Comparison of ENCODE assay signal across 20 cellular contexts in the genomic region with DNA sequence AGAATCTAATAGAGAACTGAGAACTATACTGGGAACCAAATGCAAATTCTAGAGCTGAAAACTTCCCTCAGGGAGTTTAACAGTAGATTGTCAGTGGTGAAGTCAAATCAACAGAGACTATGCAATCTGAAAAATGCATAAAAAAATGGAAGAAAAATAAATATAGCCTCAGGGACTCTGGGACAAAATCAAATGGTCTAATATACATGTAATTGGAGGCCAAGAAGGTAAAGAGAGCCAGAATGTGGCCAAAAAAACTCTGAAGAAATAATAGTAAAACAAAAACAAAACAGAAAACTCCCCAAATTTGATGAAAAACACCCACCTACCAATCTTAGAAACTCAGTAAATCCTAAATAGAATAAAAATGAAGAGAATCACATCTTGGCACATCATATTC. TPM values are rescaled to one million over a fixed set of nuclear protein-coding genes. Genes with fewer than 3 reads are reported as not detected.
DNase-seq lines count a peak whose midpoint lies in the region; ATAC-seq, FAIRE-seq and TF ChIP-seq lines count a peak whose summit lies in the region.
"Had no signal": no experiment of that assay in that cellular context is flagged by ENCODE, and none has a peak within 500 bp of the region (broad histone marks: within the 10 kb centered on the region; RNA-seq: fewer than 3 reads in every experiment).

No MANE protein-coding gene starts in this region.

- H3K27ac ChIP-seq in HEK293 (ENCODE audit: extremely low read depth, low read depth, low read length) (no peak overlapping the region), K562 (ENCODE audit: extremely low read depth, low read depth, low read length) (no peak overlapping the region), heart left ventricle (no peak overlapping the region)
- H3K27ac ChIP-seq: 22Rv1; A549; BLaER1 treated with 17β-estradiol and CSF1 and Interleukin-3, amounts not matched to agents 10 nM and 100 nM; C4-2B had no signal

- POLR2A ChIA-PET in HEK293 (lab: Yijun Ruan, JAX), result no interaction called here
- POLR2A ChIA-PET in K562 (lab: Yijun Ruan, JAX), result interaction anchor here (3.2 kb wide), 1 partner anchor 10 kb away, joined by 18 read pairs; no protein-coding TSS in a partner anchor

- H3K4me1 Mint-ChIP-seq in T-helper 17 cell, result peaks cover 13% of the 10 kb centered on the region
- H3K4me1 Mint-ChIP-seq: B cell had no signal

- no peaks in the 10 kb centered on the region for H3K9me1 ChIP-seq in K562 (ENCODE audit: control insufficient read depth, insufficient read depth, low read length)

- ATAC-seq in T-helper 17 cell (no peak), K562 (no peak), heart left ventricle (no peak), HG03521 (IDR thresholded peaks at IDR 0.05; ENCODE audit: unreplicated experiment) (no peak)
- ATAC-seq: A549; CD8-positive, alpha-beta T cell had no signal

- no peak overlapping the region for H3K4me3 Mint-ChIP-seq in T-helper 17 cell
- H3K4me3 Mint-ChIP-seq: B cell; CD4-positive, alpha-beta T cell; CD8-positive, alpha-beta T cell had no signal

- CTCF ChIA-PET in HEK293 (lab: Yijun Ruan, JAX) (no interaction called here), K562 (lab: Yijun Ruan, JAX; ENCODE audit: low intra/inter-chr PET ratio) (no interaction called here)

- BruUV-seq in K562 (replicated peaks; lab: Mats Ljungman, UMichigan), result no TSS peak

- H3K4me2 ChIP-seq in K562 (ENCODE audit: insufficient read depth, low read length), result no peak overlapping the region
- H3K4me2 ChIP-seq: A549; BLaER1 treated with 17β-estradiol and CSF1 and Interleukin-3, amounts not matched to agents 10 nM and 100 nM had no signal

- H2AFZ ChIP-seq in K562 (ENCODE audit: low read depth, low read length), result no peak overlapping the region

- H3K9ac ChIP-seq in K562 (ENCODE audit: insufficient read depth in 1 of 2, low read depth in 2 of 2, low read length in 2 of 2), result no peak overlapping the region
- H3K9ac ChIP-seq: BLaER1 treated with 17β-estradiol and CSF1 and Interleukin-3, amounts not matched to agents 10 nM and 100 nM had no signal

- intact Hi-C loops in K562 (cut with micrococcal nuclease) (no loop called here), heart left ventricle (cut with DNase I) (no loop called here)

- no peaks in the 10 kb centered on the region for H4K20me1 ChIP-seq in K562 (replicated peaks; ENCODE audit: control insufficient read depth, insufficient read depth, low read length)
- H4K20me1 ChIP-seq: BLaER1 treated with 17β-estradiol and CSF1 and Interleukin-3, amounts not matched to agents 10 nM and 100 nM had no signal

- H3K27me3 ChIP-seq in K562 (ENCODE audit: control insufficient read depth in 2 of 2, insufficient read depth in 2 of 2, low read length in 2 of 2) (no peaks in the 10 kb centered on the region), heart left ventricle (no peaks in the 10 kb centered on the region)
- H3K27me3 ChIP-seq: BLaER1 treated with 17β-estradiol and CSF1 and Interleukin-3, amounts not matched to agents 10 nM and 100 nM had no signal

- no peaks in the 10 kb centered on the region for H3K79me2 ChIP-seq in K562 (ENCODE audit: control insufficient read depth, insufficient read depth, low read length)

- H3K27ac Mint-ChIP-seq in T-helper 17 cell, result peak overlapping the region; percentile 8
- H3K27ac Mint-ChIP-seq: B cell; CD4-positive, alpha-beta T cell; CD8-positive, alpha-beta T cell had no signal

- H3K4me3 ChIP-seq in HEK293 (ENCODE audit: low read depth, low read length) (no peak overlapping the region), K562 (no peak overlapping the region), heart left ventricle (no peak overlapping the region)
- H3K4me3 ChIP-seq: A549; BLaER1 treated with 17β-estradiol and CSF1 and Interleukin-3, amounts not matched to agents 10 nM and 100 nM had no signal

- H3K36me3 Mint-ChIP-seq in T-helper 17 cell (ENCODE audit: low read depth), result peaks cover 23% of the 10 kb centered on the region

- no peak for TF ChIP-seq RAD21 in K562 (CRISPR knock-in tag; conservative IDR thresholded peaks at IDR 0.05 in 1 of 2, IDR thresholded peaks at IDR 0.05 in 1 of 2)

- no peaks in the 10 kb centered on the region for H3K9me3 ChIP-seq in HEK293 (ENCODE audit: control insufficient read depth, insufficient read depth, low read depth, low read length)
- H3K9me3 ChIP-seq in T-helper 17 cell (ENCODE audit: control insufficient read depth, low read length, poor library complexity, severe bottlenecking), result peaks cover 6% of the 10 kb centered on the region
- H3K9me3 ChIP-seq in K562 (replicated peaks; ENCODE audit: control insufficient read depth, insufficient read depth, low read depth, low read length), result no peaks in the 10 kb centered on the region
- peaks cover 0 to 14% (median 4%) of the 10 kb centered on the region in 12 donors for H3K9me3 ChIP-seq in heart left ventricle

- TF ChIP-seq CTCF in HEK293 (tag by site-specific recombination; IDR thresholded peaks at IDR 0.05), result no peak
- TF ChIP-seq CTCF in K562 (IDR thresholded peaks at IDR 0.05 in 2 of 3, conservative IDR thresholded peaks at IDR 0.05 in 1 of 3; ENCODE audit: insufficient read depth in 2 of 3, low read depth in 1 of 3, low read length in 3 of 3), result no peak
- TF ChIP-seq CTCF in heart left ventricle (IDR thresholded peaks at IDR 0.05), result no peak

- in situ Hi-C loops in K562 (cut with MboI), result no loop called here

- H3K4me1 ChIP-seq in HEK293 (ENCODE audit: control insufficient read depth, insufficient read depth, low read length) (no peaks in the 10 kb centered on the region), K562 (replicated peaks in 1 of 2; ENCODE audit: control insufficient read depth in 2 of 2, insufficient read depth in 2 of 2, low read length in 2 of 2) (no peaks in the 10 kb centered on the region), heart left ventricle (peaks cover 0 to 26% (median 5%) of the 10 kb centered on the region in 12 donors)
- H3K4me1 ChIP-seq: A549 had no signal

- TF ChIP-seq EP300 in K562 (IDR thresholded peaks at IDR 0.05; ENCODE audit: low read length), result no peak

- peaks cover 45 to 93% of the 10 kb centered on the region in 2 experiments for H3K36me3 ChIP-seq in HEK293 (ENCODE audit: control insufficient read depth in 2 of 2, insufficient read depth in 1 of 2, low read length in 2 of 2)
- peaks cover 52% of the 10 kb centered on the region for H3K36me3 ChIP-seq in K562 (ENCODE audit: control insufficient read depth, insufficient read depth, low read length)
- peaks cover 0 to 100% (median 93%) of the 10 kb centered on the region in 9 donors for H3K36me3 ChIP-seq in heart left ventricle

- TF ChIP-seq POLR2A in K562 (conservative IDR thresholded peaks at IDR 0.05), result no peak
- TF ChIP-seq POLR2A in heart left ventricle (IDR thresholded peaks at IDR 0.05), result no peak

- H3K27me3 Mint-ChIP-seq in T-helper 17 cell, result no peaks in the 10 kb centered on the region
- H3K27me3 Mint-ChIP-seq: B cell; CD4-positive, alpha-beta T cell had no signal

- no peak for FAIRE-seq in K562 (lab: Jason Lieb, UNC)
- FAIRE-seq: A549, G401.6, GM12892, GM18507 had no signal

- DNase-seq in T-helper 17 cell (no peak), K562 (ENCODE audit: extremely low read depth in 1 of 4, low spot score in 3 of 4) (no peak), heart left ventricle (no peak), NCI-H1048 (lab: John Stamatoyannopoulos, UW) (no peak)
- DNase-seq: AML-193; CD4-positive, alpha-beta T cell; CD8-positive, alpha-beta T cell; COR-L47; DMS79 treated with DMSO at 0.1 percent for 48 hours; GF-D8 had no signal

RNA-seq across cellular contexts. Expression of a gene that starts 16.5 kb away (rescaled TPM):
- total RNA-seq in T-helper 17 cell (10 to 100 TPM; 15.7 to 19.2 TPM), K562 (2014; rRNA removed) (1.6 and 3.0 TPM in 2 replicates), K562 (2014; rRNA removed; fragmentation: Illumina TruSeq; extraction: Trizol) (3.2 TPM in 2 replicates), K562 (2015; rRNA removed; fragmentation: Illumina TruSeq; extraction: Trizol) (2.8 and 4.0 TPM in 2 replicates), K562 (2021) (2.4 and 2.8 TPM in 2 replicates), heart left ventricle (10 to 100 TPM in 2 of 9 donors, 1 to 10 TPM in 7; 5.1 to 13.6 (median 9.1) TPM)
- total RNA-seq in K562 (2011; cell fraction: chromatin; rRNA removed; ENCODE audit: low replicate concordance), result 4.1 and 14.7 TPM in 2 replicates
- total RNA-seq in K562 (2011; cell fraction: nucleolus; rRNA removed), result 4.2 and 4.5 TPM in 2 replicates
- 8.4 and 12.7 TPM in 2 replicates for total RNA-seq in K562 (2011; cell fraction: nucleoplasm; rRNA removed)
- polyA plus RNA-seq in K562 (2011; rRNA removed) (3.8 and 4.3 TPM in 2 replicates), K562 (2014; fragmentation: Illumina TruSeq; extraction: Trizol) (2.3 and 3.0 TPM in 2 replicates), K562 (2014; fragmentation: Nextera tagmentation; extraction: Ambion mirVana) (1 to 10 TPM in 1 of 2 experiments, under 1 TPM in 1; 0.53 to 1.1 TPM), K562 (2014; rRNA removed) (3.2 and 5.9 TPM in 2 replicates), heart left ventricle (1 to 10 TPM; 4.3 to 5.0 TPM)
- 0.60 and 2.4 TPM in 2 replicates for polyA plus RNA-seq in K562 (2011; cell fraction: cytosol; rRNA removed)
- polyA plus RNA-seq in K562 (2011; cell fraction: nucleus; rRNA removed), result 6.5 and 7.5 TPM in 2 replicates
- 1.3 and 1.8 TPM in 2 replicates for polyA plus RNA-seq in K562 (2012)
- 4.4 and 10.4 TPM in 2 replicates for polyA minus RNA-seq in K562 (2011; rRNA and poly(A)+ RNA removed)
- 0.46 and 2.7 TPM in 2 replicates for polyA minus RNA-seq in K562 (2011; cell fraction: cytosol; rRNA and poly(A)+ RNA removed)
- 6.6 and 8.4 TPM in 2 replicates for polyA minus RNA-seq in K562 (2011; cell fraction: nucleus; rRNA and poly(A)+ RNA removed)

RNA-seq across cellular contexts. Expression of a gene that starts 35.2 kb away (rescaled TPM):
- total RNA-seq in T-helper 17 cell (10 to 100 TPM; 40.7 to 59.3 TPM), K562 (2014; rRNA removed) (21.8 and 34.0 TPM in 2 replicates), K562 (2014; rRNA removed; fragmentation: Illumina TruSeq; extraction: Trizol) (23.8 and 26.3 TPM in 2 replicates), K562 (2015; rRNA removed; fragmentation: Illumina TruSeq; extraction: Trizol) (20.2 and 21.5 TPM in 2 replicates), K562 (2021) (51.5 and 54.8 TPM in 2 replicates), heart left ventricle (10 to 100 TPM in 7 of 9 donors, 1 to 10 TPM in 2; 9.3 to 36.0 (median 17.5) TPM)
- total RNA-seq in K562 (2011; cell fraction: chromatin; rRNA removed; ENCODE audit: low replicate concordance), result 110 and 220 TPM in 2 replicates
- total RNA-seq in K562 (2011; cell fraction: nucleolus; rRNA removed), result 147 and 161 TPM in 2 replicates
- total RNA-seq in K562 (2011; cell fraction: nucleoplasm; rRNA removed), result 106 and 109 TPM in 2 replicates
- polyA plus RNA-seq in K562 (2011; rRNA removed) (36.6 and 39.0 TPM in 2 replicates), K562 (2014; fragmentation: Illumina TruSeq; extraction: Trizol) (42.6 and 45.5 TPM in 2 replicates), K562 (2014; fragmentation: Nextera tagmentation; extraction: Ambion mirVana) (1 to 10 TPM; 1.5 to 2.6 TPM), K562 (2014; rRNA removed) (40.9 and 47.0 TPM in 2 replicates), heart left ventricle (10 to 100 TPM; 10.9 to 14.4 TPM)
- polyA plus RNA-seq in K562 (2011; cell fraction: cytosol; rRNA removed), result 34.9 and 56.0 TPM in 2 replicates
- 171 and 243 TPM in 2 replicates for polyA plus RNA-seq in K562 (2011; cell fraction: nucleus; rRNA removed)
- 27.9 and 41.6 TPM in 2 replicates for polyA plus RNA-seq in K562 (2012)
- 47.4 and 65.5 TPM in 2 replicates for polyA minus RNA-seq in K562 (2011; rRNA and poly(A)+ RNA removed)
- polyA minus RNA-seq in K562 (2011; cell fraction: cytosol; rRNA and poly(A)+ RNA removed), result 22.6 and 27.7 TPM in 2 replicates
- polyA minus RNA-seq in K562 (2011; cell fraction: nucleus; rRNA and poly(A)+ RNA removed), result 45.9 and 47.4 TPM in 2 replicates
